8 cellular contexts compared by ENCODE assay signal in genomic region chr9:97923529-97924108, GRCh38. TPM values are rescaled to one million over a fixed set of nuclear protein-coding genes. Genes with fewer than 3 reads are reported as not detected.
DNase-seq lines count a peak whose midpoint lies in the region; ATAC-seq, FAIRE-seq and TF ChIP-seq lines count a peak whose summit lies in the region.

No MANE protein-coding gene starts in this region.

- H3K27me3 ChIP-seq in thymus (ENCODE audit: control insufficient read depth, insufficient read depth): no peaks in the 10 kb centered on the region

- H3K4me3 Mint-ChIP-seq in activated T-helper 17 cell treated with anti-CD3 and anti-CD28 coated beads, Interleukin-2, amount 50 U/mL, for 72 hours: peak overlapping the region; percentile 86

- no peak overlapping the region for H3K27ac ChIP-seq in thymus (ENCODE audit: low read depth)

- under 1% methylated on average over 8 of the region's 8 CpGs for WGBS in thymus

- DNase-seq in AML-193 (lab: John Stamatoyannopoulos, UW) (peak; percentile 73 to 79), RCC 7860 (ENCODE audit: low spot score) (peak; percentile 65), fibroblast of the conjunctiva (ENCODE audit: low read depth) (peak; percentile 54), nucleus accumbens (lab: John Stamatoyannopoulos, UW) (peak in 48 of 56 donors; percentile 7 to 90 (median 57))

- TF ChIP-seq CTCF in LNCAP (IDR thresholded peaks at IDR 0.05): peak; percentile 87

- H3K36me3 Mint-ChIP-seq in activated T-helper 17 cell treated with anti-CD3 and anti-CD28 coated beads, Interleukin-2, amount 50 U/mL, for 72 hours (ENCODE audit: low read depth): peaks cover 27% of the 10 kb centered on the region

- peak; percentile 76 for FAIRE-seq in RCC 7860 (lab: Jason Lieb, UNC)

- H3K4me1 Mint-ChIP-seq in activated T-helper 17 cell treated with anti-CD3 and anti-CD28 coated beads, Interleukin-2, amount 50 U/mL, for 72 hours: peaks cover 32% of the 10 kb centered on the region

- no peaks in the 10 kb centered on the region for H3K9me3 ChIP-seq in thymus (ENCODE audit: control insufficient read depth)

- no peaks in the 10 kb centered on the region for H3K36me3 ChIP-seq in thymus (ENCODE audit: control insufficient read depth, insufficient read depth)

- ATAC-seq in GM19035 (IDR thresholded peaks at IDR 0.05; ENCODE audit: unreplicated experiment): peak; percentile 31
- peak; percentile 43 for ATAC-seq in activated T-helper 17 cell treated with anti-CD3 and anti-CD28 coated beads, Interleukin-2, amount 50 U/mL, for 72 hours (replicated peaks)

- no peaks in the 10 kb centered on the region for H3K27me3 Mint-ChIP-seq in activated T-helper 17 cell treated with anti-CD3 and anti-CD28 coated beads, Interleukin-2, amount 50 U/mL, for 72 hours

- H3K4me3 ChIP-seq in thymus (ENCODE audit: low read length): peak overlapping the region; percentile 30

- no peaks in the 10 kb centered on the region for H3K9me3 Mint-ChIP-seq in activated T-helper 17 cell treated with anti-CD3 and anti-CD28 coated beads, Interleukin-2, amount 50 U/mL, for 72 hours

- peak overlapping the region; percentile 97 for H3K27ac Mint-ChIP-seq in activated T-helper 17 cell treated with anti-CD3 and anti-CD28 coated beads, Interleukin-2, amount 50 U/mL, for 72 hours

- peaks cover 12% of the 10 kb centered on the region for H3K4me1 ChIP-seq in thymus (ENCODE audit: control insufficient read depth, insufficient read depth, low read length)

RNA-seq across cellular contexts. Expression of gene TRMO, which starts 1.3 kb away (rescaled TPM):
- 10 to 100 TPM; 21.3 to 23.6 TPM for total RNA-seq in activated T-helper 17 cell treated with anti-CD3 and anti-CD28 coated beads, Interleukin-2, amount 50 U/mL, for 72 hours
- 19.8 TPM for polyA plus RNA-seq in thymus

RNA-seq across cellular contexts. Expression of gene HEMGN, which starts 14.4 kb away (rescaled TPM):
- 1 to 10 TPM in 1 of 2 donors, under 1 TPM in 1; 0.95 to 1.2 TPM for total RNA-seq in activated T-helper 17 cell treated with anti-CD3 and anti-CD28 coated beads, Interleukin-2, amount 50 U/mL, for 72 hours
- polyA plus RNA-seq in thymus: 4.1 TPM

RNA-seq across cellular contexts. Expression of gene ANP32B, which starts 59.5 kb away (rescaled TPM):
- 100 to 1,000 TPM; 182 to 257 TPM for total RNA-seq in activated T-helper 17 cell treated with anti-CD3 and anti-CD28 coated beads, Interleukin-2, amount 50 U/mL, for 72 hours
- 191 TPM for polyA plus RNA-seq in thymus
